Comparison of ENCODE assay signal across 6 cellular contexts in the genomic region with DNA sequence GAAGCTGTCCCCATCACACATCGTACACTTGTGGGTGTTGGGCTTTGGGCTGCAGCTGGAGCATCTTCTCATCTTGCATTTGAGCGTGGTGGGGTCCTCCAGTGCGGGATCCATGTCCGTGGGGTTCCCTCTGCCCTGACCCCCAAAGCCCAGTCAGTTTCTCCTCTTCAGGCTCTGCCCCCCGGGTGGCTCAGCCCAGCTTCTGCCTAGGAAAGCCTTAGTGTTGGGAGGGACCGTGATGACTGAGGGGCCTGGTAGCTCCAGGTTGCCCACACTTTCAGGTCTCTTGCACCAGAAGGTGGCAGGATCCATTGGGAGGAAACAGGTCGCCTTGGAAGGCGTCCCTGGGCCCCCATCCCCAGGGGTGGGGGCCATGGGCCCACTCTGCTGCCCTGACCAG. TPM values are rescaled to one million over a fixed set of nuclear protein-coding genes. Genes with fewer than 3 reads are reported as not detected.
"Had no signal": no experiment of that assay in that cellular context is flagged by ENCODE, and none has a peak within 500 bp of the region (broad histone marks: within the 10 kb centered on the region; RNA-seq: fewer than 3 reads in every experiment).

No MANE protein-coding gene starts in this region.

RNA-seq across cellular contexts. Expression of a gene that starts 55.9 kb away (rescaled TPM):
- total RNA-seq: GM23248, GM23338, H1, H7, H9, HFFc6 had no signal
